ENCODE assay signal across 9 cellular contexts in the genomic region with DNA sequence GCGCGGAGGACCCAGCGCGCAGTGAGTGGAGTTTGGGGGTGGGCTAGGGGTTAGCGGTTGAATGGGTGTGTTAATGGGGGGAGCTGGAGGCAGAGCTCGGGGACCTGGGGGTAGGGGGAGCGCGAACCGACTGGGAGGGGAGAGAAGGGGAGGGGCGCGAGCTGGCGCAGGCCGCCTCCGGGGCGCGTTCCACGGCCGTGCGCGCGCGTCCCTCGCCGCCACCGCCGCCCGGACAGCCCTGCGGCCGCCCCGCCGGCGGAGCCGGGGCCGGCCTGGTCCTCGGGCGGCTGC. TPM values are rescaled to one million over a fixed set of nuclear protein-coding genes. Genes with fewer than 3 reads are reported as not detected.
DNase-seq lines count a peak whose midpoint lies in the region; ATAC-seq, FAIRE-seq and TF ChIP-seq lines count a peak whose summit lies in the region.
"Had no signal": no experiment of that assay in that cellular context is flagged by ENCODE, and none has a peak within 500 bp of the region (broad histone marks: within the 10 kb centered on the region; RNA-seq: fewer than 3 reads in every experiment).

A gene (plus strand): TSS at position 194 of the 291 bp plus-strand sequence. CDS start 36,051 bp downstream, outside the sequence.

- H3K27ac ChIP-seq in A549: peak within 1 kb of the TSS; percentile 83 to 91
- no peak within 1 kb of the TSS for H3K27ac ChIP-seq in HL-60 (replicated peaks)
- H3K27ac ChIP-seq in right lobe of liver: peak within 1 kb of the TSS; percentile 92 to 99 (median 98)
- peak within 1 kb of the TSS; percentile 99 for H3K27ac ChIP-seq in tibial artery

- H3K36me3 ChIP-seq in right lobe of liver (no peaks in the 10 kb centered on the region), tibial artery (no peaks in the 10 kb centered on the region)

- POLR2A ChIA-PET in A549 (lab: Yijun Ruan, JAX): interaction anchor here (1.0 kb wide), 1 partner anchor 14 kb away, joined by 4 read pairs; no protein-coding TSS in a partner anchor

- WGBS in A549 (ENCODE audit: missing lambda C conversion rate): no CpG with 5 or more reads among the region's 36 CpGs
- 2% methylated on average over 6 of the region's 36 CpGs for WGBS in right lobe of liver (ENCODE audit: insufficient coverage, low coverage, low lambda C conversion rate, missing lambda C conversion rate)

- no peak for FAIRE-seq in A549 (lab: Jason Lieb, UNC)
- FAIRE-seq: colon had no signal

- TF ChIP-seq RAD21 in A549 (conservative IDR thresholded peaks at IDR 0.05 in 1 of 2, IDR thresholded peaks at IDR 0.05 in 1 of 2): no peak

- in situ Hi-C loops in G401 (cut with HindIII; ENCODE audit: low sequenced_read_pairs): no loop called here

- H3K9me3 ChIP-seq in A549 (no peaks in the 10 kb centered on the region), right lobe of liver (no peaks in the 10 kb centered on the region), tibial artery (no peaks in the 10 kb centered on the region)

- CTCF ChIA-PET in A549 (lab: Yijun Ruan, JAX): interaction anchor here (1.5 kb wide), 1 partner anchor 251 kb away, joined by 3 read pairs; no protein-coding TSS in a partner anchor

- peak within 1 kb of the TSS; percentile 85 for H3K4me2 ChIP-seq in A549

- peaks cover 14% of the 10 kb centered on the region; the same call in 2 of the 3 replicates for H3K4me1 ChIP-seq in A549
- H3K4me1 ChIP-seq in right lobe of liver: peaks cover 0 to 30% (median 13%) of the 10 kb centered on the region in 4 donors
- H3K4me1 ChIP-seq in tibial artery: peaks cover 0 to 19% (median 4%) of the 10 kb centered on the region in 4 donors

- intact Hi-C loops in right lobe of liver (cut with DNase I): no loop called here
- intact Hi-C loops in tibial artery (cut with DNase I; ENCODE audit: low total_unique reads): no loop called here

- ATAC-seq in A549: no peak; a peak in 1 of 6 replicates
- peak; percentile 18 to 54 (median 50) for ATAC-seq in right lobe of liver
- no peak for ATAC-seq in GM19395 (IDR thresholded peaks at IDR 0.05; ENCODE audit: unreplicated experiment)

- TF ChIP-seq POLR2A in A549 (IDR thresholded peaks at IDR 0.05; ENCODE audit: low read length) (0 out of 2 replicates have a peak, but pooled peaks have one; percentile 13), right lobe of liver (IDR thresholded peaks at IDR 0.05) (no peak)

- DNase-seq in A549 (ENCODE audit: low read depth in 1 of 2, low spot score in 1 of 2) (no peak), HL-60 (ENCODE audit: low read depth in 1 of 2, low spot score in 1 of 2) (no peak), cardiac fibroblast (ENCODE audit: low read depth in 2 of 2) (no peak), right lobe of liver (peak; percentile 48 to 68 (median 59)), tibial artery (no peak), NCI-H2081 treated with DMSO at 0.1 percent for 48 hours (lab: John Stamatoyannopoulos, UW) (no peak), G401 (ENCODE audit: low spot score) (no peak)

- peaks cover 55% of the 10 kb centered on the region for H3K27me3 ChIP-seq in HL-60 (ENCODE audit: insufficient read depth, poor library complexity, severe bottlenecking)
- no peaks in the 10 kb centered on the region for H3K27me3 ChIP-seq in right lobe of liver
- H3K27me3 ChIP-seq in tibial artery: no peaks in the 10 kb centered on the region

- no peak for TF ChIP-seq CTCF in A549 (IDR thresholded peaks at IDR 0.05)
- no peak for TF ChIP-seq CTCF in HL-60 (IDR thresholded peaks at IDR 0.05; ENCODE audit: insufficient read depth, low read length)
- no peak for TF ChIP-seq CTCF in cardiac fibroblast (IDR thresholded peaks at IDR 0.05; ENCODE audit: low read depth, low read length)
- TF ChIP-seq CTCF in right lobe of liver (IDR thresholded peaks at IDR 0.05): no peak
- no peak for TF ChIP-seq CTCF in tibial artery (IDR thresholded peaks at IDR 0.05)

- no peak for TF ChIP-seq EP300 in A549 (IDR thresholded peaks at IDR 0.05)

- H3K4me3 ChIP-seq in A549 (peak within 1 kb of the TSS; percentile 73), HL-60 (replicated peaks; ENCODE audit: insufficient read depth, low read length) (peak within 1 kb of the TSS; percentile 39), cardiac fibroblast (replicated peaks in 1 of 2; ENCODE audit: low read depth in 2 of 2, low read length in 2 of 2) (peak within 1 kb of the TSS; percentile 74 to 83), right lobe of liver (peak within 1 kb of the TSS; percentile 72 to 79 (median 78)), tibial artery (peak within 1 kb of the TSS; percentile 93 to 95)

TF ChIP-seq in A549, 52 proteins besides CTCF, POLR2A, EP300 and RAD21:
- TF ChIP-seq KDM1A (IDR thresholded peaks at IDR 0.05; ENCODE audit: low read depth) (no peak), RCOR1 (IDR thresholded peaks at IDR 0.05; ENCODE audit: low read depth, low read length) (no peak), HDAC2 (IDR thresholded peaks at IDR 0.05) (no peak), SMC3 (IDR thresholded peaks at IDR 0.05) (no peak), HOXB13 (CRISPR knock-in tag; IDR thresholded peaks at IDR 0.05; ENCODE audit: low read depth) (no peak), EHF (CRISPR knock-in tag; IDR thresholded peaks at IDR 0.05) (no peak), CBX8 (IDR thresholded peaks at IDR 0.05) (no peak), EHMT2 (IDR thresholded peaks at IDR 0.05; ENCODE audit: low read depth) (no peak), FOXS1 (CRISPR knock-in tag; IDR thresholded peaks at IDR 0.05) (no peak), ZC3H11A (IDR thresholded peaks at IDR 0.05) (no peak)
- TF ChIP-seq, protein P1, sequence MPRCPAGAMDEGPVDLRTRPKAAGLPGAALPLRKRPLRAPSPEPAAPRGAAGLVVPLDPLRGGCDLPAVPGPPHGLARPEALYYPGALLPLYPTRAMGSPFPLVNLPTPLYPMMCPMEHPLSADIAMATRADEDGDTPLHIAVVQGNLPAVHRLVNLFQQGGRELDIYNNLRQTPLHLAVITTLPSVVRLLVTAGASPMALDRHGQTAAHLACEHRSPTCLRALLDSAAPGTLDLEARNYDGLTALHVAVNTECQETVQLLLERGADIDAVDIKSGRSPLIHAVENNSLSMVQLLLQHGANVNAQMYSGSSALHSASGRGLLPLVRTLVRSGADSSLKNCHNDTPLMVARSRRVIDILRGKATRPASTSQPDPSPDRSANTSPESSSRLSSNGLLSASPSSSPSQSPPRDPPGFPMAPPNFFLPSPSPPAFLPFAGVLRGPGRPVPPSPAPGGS (IDR thresholded peaks at IDR 0.05): no peak
- TF ChIP-seq, protein P2, sequence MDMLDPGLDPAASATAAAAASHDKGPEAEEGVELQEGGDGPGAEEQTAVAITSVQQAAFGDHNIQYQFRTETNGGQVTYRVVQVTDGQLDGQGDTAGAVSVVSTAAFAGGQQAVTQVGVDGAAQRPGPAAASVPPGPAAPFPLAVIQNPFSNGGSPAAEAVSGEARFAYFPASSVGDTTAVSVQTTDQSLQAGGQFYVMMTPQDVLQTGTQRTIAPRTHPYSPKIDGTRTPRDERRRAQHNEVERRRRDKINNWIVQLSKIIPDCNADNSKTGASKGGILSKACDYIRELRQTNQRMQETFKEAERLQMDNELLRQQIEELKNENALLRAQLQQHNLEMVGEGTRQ (IDR thresholded peaks at IDR 0.05): no peak
- TF ChIP-seq, protein P3, sequence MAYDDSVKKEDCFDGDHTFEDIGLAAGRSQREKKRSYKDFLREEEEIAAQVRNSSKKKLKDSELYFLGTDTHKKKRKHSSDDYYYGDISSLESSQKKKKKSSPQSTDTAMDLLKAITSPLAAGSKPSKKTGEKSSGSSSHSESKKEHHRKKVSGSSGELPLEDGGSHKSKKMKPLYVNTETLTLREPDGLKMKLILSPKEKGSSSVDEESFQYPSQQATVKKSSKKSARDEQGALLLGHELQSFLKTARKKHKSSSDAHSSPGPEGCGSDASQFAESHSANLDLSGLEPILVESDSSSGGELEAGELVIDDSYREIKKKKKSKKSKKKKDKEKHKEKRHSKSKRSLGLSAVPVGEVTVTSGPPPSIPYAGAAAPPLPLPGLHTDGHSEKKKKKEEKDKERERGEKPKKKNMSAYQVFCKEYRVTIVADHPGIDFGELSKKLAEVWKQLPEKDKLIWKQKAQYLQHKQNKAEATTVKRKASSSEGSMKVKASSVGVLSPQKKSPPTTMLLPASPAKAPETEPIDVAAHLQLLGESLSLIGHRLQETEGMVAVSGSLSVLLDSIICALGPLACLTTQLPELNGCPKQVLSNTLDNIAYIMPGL (CRISPR knock-in tag; IDR thresholded peaks at IDR 0.05; ENCODE audit: borderline replicate concordance): no peak

RNA-seq across cellular contexts. Expression of the gene that starts here (rescaled TPM):
- polyA plus RNA-seq in A549 (2011; rRNA removed): 24.1 and 38.7 TPM in 2 replicates
- polyA plus RNA-seq in A549 (2012; cell fraction: cytosol; rRNA removed): 7.6 and 9.7 TPM in 2 replicates
- 7.4 and 10.7 TPM in 2 replicates for polyA plus RNA-seq in A549 (2012; cell fraction: nucleus; rRNA removed)
- polyA plus RNA-seq in A549 (2017; fragmentation: RNase III; extraction: RNeasy Plus Mini Kit Qiagen cat#74134 plus additional on column Dnase treatment): 10.8 to 12.8 TPM (median 11.6 TPM) in 3 replicates
- 26.0 and 42.0 TPM in 2 replicates for polyA minus RNA-seq in A549 (2011; rRNA and poly(A)+ RNA removed)
- total RNA-seq in right lobe of liver: 10 to 100 TPM; 38.0 to 72.3 (median 51.2) TPM
- total RNA-seq in G401 (2014; rRNA removed; shearing (Covaris generic)): not detected in 2 replicates

Comparison
In these comparisons a context has a peak if more than half of its experiments do, and no peak if none do; other contexts are left out.
1. RNA of the gene that starts here (total RNA-seq): 38.0 to 72.3 TPM in right lobe of liver; not detected in G401; every median in the first group is over 10 times any median in the second.
2. ATAC-seq: peak in right lobe of liver (4 of 4); none in A549 (0 of 2) and GM19395 (single experiment).
3. DNase-seq: peak in right lobe of liver (3 of 3); none in A549 (0 of 2), HL-60 (0 of 2), cardiac fibroblast (0 of 2), tibial artery (0 of 2), NCI-H2081 treated with DMSO at 0.1 percent for 48 hours (single experiment) and G401 (single experiment).
4. H3K4me3 ChIP-seq: peak in every context shown above with its lines; median percentile 94 in tibial artery; 78 in cardiac fibroblast; 78 in right lobe of liver; 73 in A549; 39 in HL-60.